Comparison of ENCODE assay signal across 28 cellular contexts in the genomic region with DNA sequence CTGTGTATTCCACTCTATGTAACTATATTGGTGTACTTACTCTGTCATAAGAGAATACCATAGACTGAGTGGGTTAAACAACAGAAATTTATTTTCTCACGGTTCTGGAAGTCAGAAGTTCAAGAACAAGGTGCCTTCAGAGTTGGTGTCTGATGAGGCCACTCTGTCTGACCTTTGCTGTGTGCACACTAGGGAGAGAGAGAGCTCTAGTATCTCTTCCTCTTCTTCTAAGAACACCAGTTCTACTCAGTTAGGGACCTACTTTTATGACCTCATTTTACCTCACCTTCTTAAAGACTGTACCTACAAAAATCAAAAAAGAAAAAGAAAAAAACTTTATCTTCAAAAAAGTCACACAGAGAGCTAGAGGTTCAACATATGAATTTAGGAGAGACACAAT.
"Had no signal": no experiment of that assay in that cellular context is flagged by ENCODE, and none has a peak within 500 bp of the region (broad histone marks: within the 10 kb centered on the region; RNA-seq: fewer than 3 reads in every experiment).

No MANE protein-coding gene starts in this region.

- H3K4me1 ChIP-seq: stomach, suprapubic skin, testis, thyroid gland, tibial artery, tibial nerve, upper lobe of right lung, uterus, vagina had no signal

- DNase-seq: stimulated activated CD4-positive, alpha-beta T cell treated with anti-CD3 and anti-CD28 coated beads, Interleukin-1b, Interleukin-23, amount 100 ng/mL, for 48 hours; stimulated activated CD4-positive, alpha-beta T cell treated with anti-CD3 and anti-CD28 coated beads, Interleukin-2, amount 100 ng/mL, for 24 hours; stimulated activated CD4-positive, alpha-beta T cell treated with anti-CD3 and anti-CD28 coated beads, Interleukin-2, amount 100 ng/mL, for 48 hours; stimulated activated CD4-positive, alpha-beta T cell treated with anti-CD3 and anti-CD28 coated beads, Interleukin-4, amount 100 ng/mL, for 1 hour; stimulated activated CD4-positive, alpha-beta T cell treated with anti-CD3 and anti-CD28 coated beads, Interleukin-4, amount 100 ng/mL, for 24 hours; stimulated activated CD4-positive, alpha-beta T cell treated with anti-CD3 and anti-CD28 coated beads, Interleukin-4, amount 100 ng/mL, for 4 hours; stimulated activated CD8-positive, alpha-beta memory T cell treated with anti-CD3 and anti-CD28 coated beads, Interleukin-4, amount 100 ng/mL, for 48 hours; stimulated activated naive CD4-positive, alpha-beta T cell; stimulated activated naive CD4-positive, alpha-beta T cell treated with Interleukin-2 at 50 U/mL for 16 hours; stimulated activated naive CD8-positive, alpha-beta T cell treated with anti-CD3 and anti-CD28 coated beads, Interleukin-15, amount 100 ng/mL, for 72 hours; stimulated activated naive CD8-positive, alpha-beta T cell treated with anti-CD3 and anti-CD28 coated beads, Interleukin-15, Interleukin-2, amounts not matched to agents 100 U/mL and 50 U/mL, for 24 hours; stomach; substantia nigra; testis; thyroid gland; tibial artery; transverse colon; trophoblast cell; upper lobe of right lung; uterus had no signal

- H3K9me3 Mint-ChIP-seq: stimulated activated effector memory CD8-positive, alpha-beta T cell treated with anti-CD3 and anti-CD28 coated beads, Interleukin-12 subunit alpha, Interleukin-12 subunit beta, amount 100 ng/mL, for 72 hours; stimulated activated naive CD8-positive, alpha-beta T cell treated with anti-CD3 and anti-CD28 coated beads, Interleukin-15, amount 100 ng/mL, for 72 hours; stimulated activated naive CD8-positive, alpha-beta T cell treated with anti-CD3 and anti-CD28 coated beads, Interleukin-15, Interleukin-2, amounts not matched to agents 100 ng/mL and 50 ng/mL, for 24 hours; type B pancreatic cell had no signal

- H3K4me1 Mint-ChIP-seq: stimulated activated effector memory CD8-positive, alpha-beta T cell treated with anti-CD3 and anti-CD28 coated beads, Interleukin-12 subunit alpha, Interleukin-12 subunit beta, amount 100 ng/mL, for 72 hours; stimulated activated naive CD8-positive, alpha-beta T cell treated with anti-CD3 and anti-CD28 coated beads, Interleukin-15, amount 100 ng/mL, for 72 hours had no signal

- ATAC-seq: stimulated activated effector memory CD8-positive, alpha-beta T cell treated with anti-CD3 and anti-CD28 coated beads, Interleukin-12 subunit alpha, Interleukin-12 subunit beta, amount 100 ng/mL, for 72 hours; stimulated activated naive CD8-positive, alpha-beta T cell treated with anti-CD3 and anti-CD28 coated beads, Interleukin-15, amount 100 ng/mL, for 72 hours; stimulated activated naive CD8-positive, alpha-beta T cell treated with anti-CD3 and anti-CD28 coated beads, Interleukin-15, Interleukin-2, amounts not matched to agents 100 U/mL and 50 U/mL, for 24 hours; upper lobe of right lung had no signal

- H3K4me3 ChIP-seq: stomach, suprapubic skin, testis, thoracic aorta, thyroid gland, tibial artery, tibial nerve, transverse colon, upper lobe of right lung, uterus, vagina had no signal

- H3K27ac ChIP-seq: stomach, suprapubic skin, testis, thoracic aorta, thyroid gland, tibial artery, tibial nerve, upper lobe of right lung, uterus, vagina had no signal

- H3K4me3 Mint-ChIP-seq: stimulated activated effector memory CD8-positive, alpha-beta T cell treated with anti-CD3 and anti-CD28 coated beads, Interleukin-12 subunit alpha, Interleukin-12 subunit beta, amount 100 ng/mL, for 72 hours; stimulated activated naive CD8-positive, alpha-beta T cell treated with anti-CD3 and anti-CD28 coated beads, Interleukin-15, amount 100 ng/mL, for 72 hours; stimulated activated naive CD8-positive, alpha-beta T cell treated with anti-CD3 and anti-CD28 coated beads, Interleukin-15, Interleukin-2, amounts not matched to agents 100 ng/mL and 50 ng/mL, for 24 hours; type B pancreatic cell had no signal

- H3K27me3 Mint-ChIP-seq: stimulated activated naive CD8-positive, alpha-beta T cell treated with anti-CD3 and anti-CD28 coated beads, Interleukin-15, amount 100 ng/mL, for 72 hours; type B pancreatic cell had no signal

- H3K9me3 ChIP-seq: stomach, suprapubic skin, testis, thoracic aorta, thyroid gland, tibial artery, tibial nerve, transverse colon, upper lobe of right lung, uterus, vagina had no signal

- H3K36me3 ChIP-seq: stomach, suprapubic skin, thoracic aorta, thyroid gland, tibial artery, tibial nerve, transverse colon, upper lobe of right lung, vagina had no signal

- H3K36me3 Mint-ChIP-seq: stimulated activated effector memory CD8-positive, alpha-beta T cell treated with anti-CD3 and anti-CD28 coated beads, Interleukin-12 subunit alpha, Interleukin-12 subunit beta, amount 100 ng/mL, for 72 hours; type B pancreatic cell had no signal

- H3K27me3 ChIP-seq: stomach, suprapubic skin, testis, thyroid gland, tibial artery, tibial nerve, transverse colon, upper lobe of right lung, uterus, vagina had no signal

- H3K27ac Mint-ChIP-seq: stimulated activated effector memory CD8-positive, alpha-beta T cell treated with anti-CD3 and anti-CD28 coated beads, Interleukin-12 subunit alpha, Interleukin-12 subunit beta, amount 100 ng/mL, for 72 hours; stimulated activated naive CD8-positive, alpha-beta T cell treated with anti-CD3 and anti-CD28 coated beads, Interleukin-15, amount 100 ng/mL, for 72 hours; stimulated activated naive CD8-positive, alpha-beta T cell treated with anti-CD3 and anti-CD28 coated beads, Interleukin-15, Interleukin-2, amounts not matched to agents 100 ng/mL and 50 ng/mL, for 24 hours; type B pancreatic cell had no signal

- FAIRE-seq: urothelium cell line had no signal
